In the genomic region with DNA sequence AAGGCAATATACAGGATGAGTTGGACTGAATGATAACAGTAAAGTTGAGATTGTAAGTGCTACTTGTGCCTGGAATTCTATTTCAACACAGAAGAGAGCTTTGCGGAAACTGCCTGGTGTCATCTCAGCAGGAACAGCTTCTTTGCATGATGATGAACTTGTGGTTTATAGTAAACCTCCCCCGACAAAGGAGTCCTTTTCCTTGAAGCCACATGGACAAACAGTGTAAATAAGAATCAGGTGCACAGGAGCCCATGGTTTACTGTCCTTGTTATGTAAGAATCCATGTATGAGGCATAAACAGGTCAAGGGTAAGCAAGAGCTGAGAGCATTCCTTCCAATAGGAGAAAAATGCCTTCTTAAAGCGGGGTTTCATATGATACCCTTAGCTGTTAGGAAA, we compare ENCODE assay signal across 20 cellular contexts.
"Had no signal": no experiment of that assay in that cellular context is flagged by ENCODE, and none has a peak within 500 bp of the region (broad histone marks: within the 10 kb centered on the region; RNA-seq: fewer than 3 reads in every experiment).

No MANE protein-coding gene starts in this region.

- DNase-seq: activated CD4-positive, alpha-beta T cell treated with anti-CD3 and anti-CD28 coated beads, Interleukin-2, amount 50 U/mL, for 48 hours; activated CD8-positive, alpha-beta memory T cell treated with anti-CD3 and anti-CD28 coated beads, Interleukin-2, amount 10 ng/mL, durations not matched to agents 7 days and 5 days; activated naive CD4-positive, alpha-beta T cell; activated naive CD8-positive, alpha-beta T cell treated with anti-CD3 and anti-CD28 coated beads, Interleukin-2, amount 50 U/mL, for 24 hours; aorta; heart right ventricle; naive thymus-derived CD8-positive, alpha-beta T cell; ovary; psoas muscle; right cardiac atrium; stimulated activated CD4-positive, alpha-beta T cell treated with anti-CD3 and anti-CD28 coated beads, Interleukin-15, amount 100 ng/mL, for 24 hours; stimulated activated CD4-positive, alpha-beta T cell treated with anti-CD3 and anti-CD28 coated beads, Interleukin-4, amount 100 ng/mL, for 1 hour; stomach; T-helper 2 cell; WERI-Rb-1 had no signal

- H3K4me3 ChIP-seq: coronary artery, heart right ventricle, ovary, psoas muscle, skin epidermis, stomach had no signal

- H3K27me3 ChIP-seq: heart right ventricle, ovary, stomach had no signal

- H3K4me3 Mint-ChIP-seq: activated CD8-positive, alpha-beta memory T cell treated with anti-CD3 and anti-CD28 coated beads, Interleukin-2, amount 10 ng/mL, durations not matched to agents 7 days and 5 days; activated naive CD8-positive, alpha-beta T cell treated with anti-CD3 and anti-CD28 coated beads, Interleukin-2, amount 50 U/mL, for 24 hours; activated T-helper 17 cell treated with anti-CD3 and anti-CD28 coated beads, Interleukin-2, amount 50 U/mL, for 72 hours; central memory CD8-positive, alpha-beta T cell; naive thymus-derived CD8-positive, alpha-beta T cell; type B pancreatic cell had no signal

- ATAC-seq: activated CD8-positive, alpha-beta memory T cell treated with anti-CD3 and anti-CD28 coated beads, Interleukin-2, amount 10 ng/mL, durations not matched to agents 7 days and 5 days; activated naive CD8-positive, alpha-beta T cell treated with anti-CD3 and anti-CD28 coated beads, Interleukin-2, amount 50 U/mL, for 24 hours; activated T-helper 17 cell treated with anti-CD3 and anti-CD28 coated beads, Interleukin-2, amount 50 U/mL, for 72 hours; heart right ventricle; naive thymus-derived CD8-positive, alpha-beta T cell; psoas muscle; right cardiac atrium had no signal

- H3K9me3 Mint-ChIP-seq: activated naive CD8-positive, alpha-beta T cell treated with anti-CD3 and anti-CD28 coated beads, Interleukin-2, amount 50 U/mL, for 24 hours; activated T-helper 17 cell treated with anti-CD3 and anti-CD28 coated beads, Interleukin-2, amount 50 U/mL, for 72 hours; central memory CD8-positive, alpha-beta T cell; naive thymus-derived CD8-positive, alpha-beta T cell; type B pancreatic cell had no signal

- H3K4me1 Mint-ChIP-seq: activated naive CD8-positive, alpha-beta T cell treated with anti-CD3 and anti-CD28 coated beads, Interleukin-2, amount 50 U/mL, for 24 hours; activated T-helper 17 cell treated with anti-CD3 and anti-CD28 coated beads, Interleukin-2, amount 50 U/mL, for 72 hours; naive thymus-derived CD8-positive, alpha-beta T cell had no signal

- H3K27ac Mint-ChIP-seq: activated CD8-positive, alpha-beta memory T cell treated with anti-CD3 and anti-CD28 coated beads, Interleukin-2, amount 10 ng/mL, durations not matched to agents 7 days and 5 days; activated naive CD8-positive, alpha-beta T cell treated with anti-CD3 and anti-CD28 coated beads, Interleukin-2, amount 50 U/mL, for 24 hours; activated T-helper 17 cell treated with anti-CD3 and anti-CD28 coated beads, Interleukin-2, amount 50 U/mL, for 72 hours; type B pancreatic cell had no signal

- H3K27ac ChIP-seq: coronary artery, heart right ventricle, ovary, psoas muscle, skin epidermis, stomach, WERI-Rb-1 had no signal

- H3K9me3 ChIP-seq: heart right ventricle, ovary, psoas muscle, stomach had no signal

- H3K27me3 Mint-ChIP-seq: activated CD8-positive, alpha-beta memory T cell treated with anti-CD3 and anti-CD28 coated beads, Interleukin-2, amount 10 ng/mL, durations not matched to agents 7 days and 5 days; activated naive CD8-positive, alpha-beta T cell treated with anti-CD3 and anti-CD28 coated beads, Interleukin-2, amount 50 U/mL, for 24 hours; activated T-helper 17 cell treated with anti-CD3 and anti-CD28 coated beads, Interleukin-2, amount 50 U/mL, for 72 hours; central memory CD8-positive, alpha-beta T cell; naive thymus-derived CD8-positive, alpha-beta T cell; type B pancreatic cell had no signal
